In the genomic region with DNA sequence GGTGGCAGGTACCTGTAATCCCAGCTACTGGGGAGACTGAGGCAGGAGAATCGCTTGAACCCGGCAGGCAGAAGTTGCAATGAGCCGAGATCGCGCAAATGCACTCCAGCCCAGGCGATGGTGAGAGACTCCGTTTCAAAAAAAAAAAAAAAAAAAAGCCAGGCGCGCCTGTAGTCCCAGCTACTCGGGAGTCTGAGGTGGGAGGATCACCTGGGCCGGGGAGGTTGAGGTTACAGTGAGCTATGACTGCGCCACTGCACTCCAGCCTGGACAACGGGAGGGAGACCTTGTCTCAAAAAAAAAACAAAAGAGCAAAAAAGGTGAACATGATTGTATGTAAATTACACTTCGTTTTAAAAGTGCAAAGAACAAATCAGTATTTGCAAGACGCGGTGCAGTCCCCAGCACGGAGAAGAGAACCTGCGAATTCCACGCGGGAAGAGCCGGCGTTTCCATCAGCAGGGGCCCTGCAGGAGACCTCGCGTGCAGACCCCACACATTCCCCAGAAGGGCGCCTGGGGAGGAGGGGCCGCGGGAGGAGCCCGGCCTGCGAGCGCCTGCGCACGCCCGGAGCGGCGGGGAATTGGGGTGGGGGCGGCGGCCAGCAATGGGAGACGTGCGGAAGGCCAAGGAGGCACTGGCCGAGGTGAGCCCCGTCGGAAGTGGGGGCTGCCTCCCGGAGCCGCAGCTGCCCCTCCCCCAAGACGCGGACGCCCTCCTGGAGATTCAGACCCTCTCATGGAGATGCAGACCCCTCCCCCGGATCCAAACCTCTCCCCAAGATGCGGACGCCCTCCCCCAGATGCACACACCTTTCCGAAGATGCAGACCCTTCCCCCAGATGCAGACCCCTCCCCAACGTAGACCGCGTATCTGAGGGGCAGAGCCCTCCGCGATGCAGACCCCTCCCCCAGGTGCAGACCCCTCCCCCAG, we compare ENCODE assay signal across 8 cellular contexts. TPM values are rescaled to one million over a fixed set of nuclear protein-coding genes. Genes with fewer than 3 reads are reported as not detected.
DNase-seq lines count a peak whose midpoint lies in the region; ATAC-seq, FAIRE-seq and TF ChIP-seq lines count a peak whose summit lies in the region.

No MANE protein-coding gene starts in this region.

- H3K4me2 ChIP-seq in PC-3 (ENCODE audit: low read length): peak overlapping the region; percentile 92

- no peak for TF ChIP-seq CTCF in PC-3 (conservative IDR thresholded peaks at IDR 0.05; ENCODE audit: low read depth, low read length)
- TF ChIP-seq CTCF in bronchial epithelial cell (IDR thresholded peaks at IDR 0.05; ENCODE audit: insufficient read depth, low read length, severe bottlenecking): no peak
- TF ChIP-seq CTCF in lung (IDR thresholded peaks at IDR 0.05; ENCODE audit: control extremely low read depth, extremely low read depth): no peak
- TF ChIP-seq CTCF in upper lobe of right lung (IDR thresholded peaks at IDR 0.05): no peak

- peak; percentile 71 for DNase-seq in activated CD4-positive, alpha-beta T cell treated with anti-CD3 and anti-CD28 coated beads, Interleukin-2, amount 10 ng/mL, durations not matched to agents 24 days and 14 days
- no peak for DNase-seq in activated CD4-positive, alpha-beta T cell treated with anti-CD3 and anti-CD28 coated beads, Interleukin-2, amount 50 U/mL, for 4 hours
- DNase-seq in PC-3: peak; percentile 27
- no peak for DNase-seq in bronchial epithelial cell (ENCODE audit: low read depth)
- DNase-seq in lung (ENCODE audit: low spot score): no peak
- peak; percentile 75 for DNase-seq in upper lobe of right lung
- no peak for DNase-seq in AG08395 (ENCODE audit: low spot score)
- no peak for DNase-seq in NK-92 treated with Interleukin-12 subunit alpha and Interleukin-12 subunit beta, amount 100 ng/mL, for 24 hours (lab: John Stamatoyannopoulos, UW)

- H3K4me3 ChIP-seq in PC-3 (ENCODE audit: low read length): peak overlapping the region; percentile 84
- H3K4me3 ChIP-seq in bronchial epithelial cell (ENCODE audit: low read depth, low read length): peak overlapping the region; percentile 91
- no peak overlapping the region for H3K4me3 ChIP-seq in lung
- H3K4me3 ChIP-seq in upper lobe of right lung: peak overlapping the region; percentile 51

- peak overlapping the region; percentile 76 for H3K4me3 Mint-ChIP-seq in activated CD4-positive, alpha-beta T cell treated with anti-CD3 and anti-CD28 coated beads, Interleukin-2, amount 10 ng/mL, durations not matched to agents 24 days and 14 days

- H3K27me3 ChIP-seq in PC-3 (ENCODE audit: low read length): no peaks in the 10 kb centered on the region
- H3K27me3 ChIP-seq in bronchial epithelial cell (ENCODE audit: control insufficient read depth, insufficient read depth, low read length): no peaks in the 10 kb centered on the region
- H3K27me3 ChIP-seq in lung (ENCODE audit: control insufficient read depth, insufficient read depth): no peaks in the 10 kb centered on the region
- no peaks in the 10 kb centered on the region for H3K27me3 ChIP-seq in upper lobe of right lung

- peak overlapping the region; percentile 84 for H2AFZ ChIP-seq in PC-3 (ENCODE audit: low read length)

- no peak for FAIRE-seq in bronchial epithelial cell (lab: Jason Lieb, UNC)

- H3K9me2 ChIP-seq in PC-3 (replicated peaks; ENCODE audit: low read length): no peaks in the 10 kb centered on the region

- H3K36me3 Mint-ChIP-seq in activated CD4-positive, alpha-beta T cell treated with anti-CD3 and anti-CD28 coated beads, Interleukin-2, amount 10 ng/mL, durations not matched to agents 24 days and 14 days (ENCODE audit: low read depth): peaks cover 16% of the 10 kb centered on the region

- H3K36me3 ChIP-seq in PC-3 (ENCODE audit: low read depth, low read length) (peaks cover 3% of the 10 kb centered on the region), bronchial epithelial cell (ENCODE audit: control insufficient read depth, insufficient read depth, low read length) (no peaks in the 10 kb centered on the region), lung (ENCODE audit: control insufficient read depth in 2 of 2, insufficient read depth in 2 of 2, low read length in 2 of 2) (no peaks in the 10 kb centered on the region), upper lobe of right lung (no peaks in the 10 kb centered on the region)

- H3K27ac Mint-ChIP-seq in activated CD4-positive, alpha-beta T cell treated with anti-CD3 and anti-CD28 coated beads, Interleukin-2, amount 10 ng/mL, durations not matched to agents 24 days and 14 days: peak overlapping the region; percentile 70

- H3K9me3 Mint-ChIP-seq in activated CD4-positive, alpha-beta T cell treated with anti-CD3 and anti-CD28 coated beads, Interleukin-2, amount 10 ng/mL, durations not matched to agents 24 days and 14 days: no peaks in the 10 kb centered on the region

- peak overlapping the region; percentile 57 for H3K9ac ChIP-seq in PC-3 (ENCODE audit: low read length)

- ATAC-seq in PC-3: peak; percentile 19
- no peak for ATAC-seq in lung (ENCODE audit: insufficient read depth, low FRiP score)
- peak; percentile 1 for ATAC-seq in upper lobe of right lung

- peak overlapping the region; percentile 34 for H3K27ac ChIP-seq in PC-3 (ENCODE audit: low read length)
- peak overlapping the region; percentile 14 to 80 for H3K27ac ChIP-seq in lung (ENCODE audit: low read depth in 1 of 2, low read length in 1 of 2)
- peak overlapping the region; percentile 42 for H3K27ac ChIP-seq in upper lobe of right lung

- peaks cover 28% of the 10 kb centered on the region for H3K27me3 Mint-ChIP-seq in activated CD4-positive, alpha-beta T cell treated with anti-CD3 and anti-CD28 coated beads, Interleukin-2, amount 10 ng/mL, durations not matched to agents 24 days and 14 days

- H3K4me1 ChIP-seq in PC-3 (ENCODE audit: insufficient read depth, low read length) (peaks cover 40% of the 10 kb centered on the region), lung (ENCODE audit: control insufficient read depth in 2 of 2, insufficient read depth in 2 of 2, low read length in 2 of 2) (peaks cover 9 to 12% of the 10 kb centered on the region in 2 donors), upper lobe of right lung (peaks cover 35% of the 10 kb centered on the region)

- H3K9me3 ChIP-seq in PC-3 (ENCODE audit: low read length) (no peaks in the 10 kb centered on the region), lung (ENCODE audit: control insufficient read depth in 2 of 2, insufficient read depth in 1 of 2, low read length in 1 of 2) (no peaks in the 10 kb centered on the region), upper lobe of right lung (no peaks in the 10 kb centered on the region)

- 9 to 19% methylated on average over 52 to 56 of the region's 56 CpGs for WGBS in lung, 2 donors

- no TSS peak for BruUV-seq in PC-3 (replicated peaks; lab: Mats Ljungman, UMichigan)

- peaks cover 38% of the 10 kb centered on the region for H3K79me2 ChIP-seq in PC-3 (ENCODE audit: low read length)

- H3K4me1 Mint-ChIP-seq in activated CD4-positive, alpha-beta T cell treated with anti-CD3 and anti-CD28 coated beads, Interleukin-2, amount 10 ng/mL, durations not matched to agents 24 days and 14 days: peaks cover 43% of the 10 kb centered on the region

- CTCF ChIA-PET in PC-3 (lab: Charles Lee): interaction anchor here (0.6 to 1.1 kb wide), 3 partner anchors 21 to 178 kb away, joined by 3 to 4 read pairs (median 4); no protein-coding TSS in a partner anchor

- intact Hi-C loops in activated CD4-positive, alpha-beta T cell treated with anti-CD3 and anti-CD28 coated beads, Interleukin-2, amount 10 ng/mL, durations not matched to agents 24 days and 14 days (cut with micrococcal nuclease): loop anchor here (2.0 kb wide), 1 partner anchor 57 kb away; no protein-coding TSS in a partner anchor
- intact Hi-C loops in PC-3 (cut with micrococcal nuclease): no loop called here
- intact Hi-C loops in upper lobe of right lung (cut with DNase I): no loop called here

- peaks cover 27% of the 10 kb centered on the region for H4K20me1 ChIP-seq in PC-3 (ENCODE audit: low read length)

- H3F3A ChIP-seq in PC-3 (ENCODE audit: low read length, unreplicated experiment): peaks cover 5% of the 10 kb centered on the region

- POLR2A ChIA-PET in PC-3 (lab: Charles Lee; ENCODE audit: unreplicated experiment): interaction anchor here (0.8 to 1.9 kb wide), 2 partner anchors 21 kb away, joined by 3 to 5 read pairs; no protein-coding TSS in a partner anchor

RNA-seq across cellular contexts. Expression of a gene that starts 16.7 kb away (rescaled TPM):
- 85.8 and 90.3 TPM in 2 replicates for total RNA-seq in activated CD4-positive, alpha-beta T cell treated with anti-CD3 and anti-CD28 coated beads, Interleukin-2, amount 10 ng/mL, durations not matched to agents 24 days and 14 days
- total RNA-seq in PC-3 (2014; rRNA removed) (92.5 and 100 TPM in 2 replicates), bronchial epithelial cell (168 and 176 TPM in 2 replicates), lung (100 to 1,000 TPM; 133 to 349 TPM), upper lobe of right lung (127 TPM)
- 10 to 100 TPM; 69.6 to 74.4 TPM for polyA plus RNA-seq in lung

Comparison
In these comparisons a context has a peak if more than half of its experiments do, and no peak if none do; other contexts are left out.
1. DNase-seq: peak in activated CD4-positive, alpha-beta T cell treated with anti-CD3 and anti-CD28 coated beads, Interleukin-2, amount 10 ng/mL, durations not matched to agents 24 days and 14 days (single experiment), PC-3 (single experiment) and upper lobe of right lung (single experiment); none in activated CD4-positive, alpha-beta T cell treated with anti-CD3 and anti-CD28 coated beads, Interleukin-2, amount 50 U/mL, for 4 hours (0 of 2), bronchial epithelial cell (single experiment), lung (single experiment), AG08395 (single experiment) and NK-92 treated with Interleukin-12 subunit alpha and Interleukin-12 subunit beta, amount 100 ng/mL, for 24 hours (single experiment).
2. Peak in every context shown above with its lines, with median percentiles within 50 percentile points of each other: H3K27ac ChIP-seq.